In genomic region chr9:112868461-112868860, GRCh38 we compare ENCODE assay signal across 25 cellular contexts. TPM values are rescaled to one million over a fixed set of nuclear protein-coding genes. Genes with fewer than 3 reads are reported as not detected.
DNase-seq lines count a peak whose midpoint lies in the region; ATAC-seq and TF ChIP-seq lines count a peak whose summit lies in the region.
"Had no signal": no experiment of that assay in that cellular context is flagged by ENCODE, and none has a peak within 500 bp of the region (broad histone marks: within the 10 kb centered on the region; RNA-seq: fewer than 3 reads in every experiment).

No MANE protein-coding gene starts in this region.

- TF ChIP-seq CTCF in heart right ventricle (IDR thresholded peaks at IDR 0.05) (no peak), osteoblast (IDR thresholded peaks at IDR 0.05; ENCODE audit: extremely low read depth, low read depth, low read length) (no peak)

- H3K4me1 ChIP-seq in heart right ventricle (peaks cover 0 to 23% (median 0%) of the 10 kb centered on the region in 9 donors), esophagus (ENCODE audit: control insufficient read depth in 2 of 2, insufficient read depth in 2 of 2, low read length in 1 of 2) (peaks cover 0 to 6% of the 10 kb centered on the region in 2 donors), osteoblast (ENCODE audit: insufficient read depth, low read length) (peaks cover 15% of the 10 kb centered on the region)
- H3K4me1 ChIP-seq: adrenal gland, right atrium auricular region had no signal

- H4K20me1 ChIP-seq in osteoblast (ENCODE audit: insufficient read depth, low read length) = no peaks in the 10 kb centered on the region

- intact Hi-C loops in cardiac septum (cut with DNase I) (no loop called here), heart right ventricle (cut with DNase I) (loop anchor here in 1 of 10 donors (10.0 kb wide), 1 partner anchor 1116 kb away; no protein-coding TSS in a partner anchor)
- intact Hi-C loops in activated T-helper 1 cell treated with anti-CD3 and anti-CD28 coated beads, Interleukin-12 subunit alpha, Interleukin-12 subunit beta, Interleukin-2, Interleukin-4 antibody, amounts not matched to agents 30 ng/mL and 10 ng/mL and 1 ng/mL, durations not matched to agents 14 hours and 24 hours and 36 hours (cut with micrococcal nuclease) = no loop called here

- peaks cover 0 to 33% (median 0%) of the 10 kb centered on the region in 9 donors for H3K36me3 ChIP-seq in heart right ventricle
- H3K36me3 ChIP-seq in esophagus (ENCODE audit: control insufficient read depth in 2 of 2, insufficient read depth in 2 of 2, low read length in 1 of 2) = peaks cover 0 to 17% of the 10 kb centered on the region in 2 donors
- H3K36me3 ChIP-seq in osteoblast (ENCODE audit: insufficient read depth, low read length) = peaks cover 11% of the 10 kb centered on the region

- no peaks in the 10 kb centered on the region for H3K79me2 ChIP-seq in osteoblast (ENCODE audit: insufficient read depth, low read length)

- H3K27ac ChIP-seq in heart right ventricle (peak overlapping the region in 1 of 10 donors; percentile 68), esophagus (ENCODE audit: low read depth in 2 of 2, low read length in 1 of 2) (peak overlapping the region; percentile 81 to 83), osteoblast (ENCODE audit: low read depth, low read length) (peak overlapping the region; percentile 68)
- H3K27ac ChIP-seq: adrenal gland, right atrium auricular region had no signal

- 84 to 89% methylated on average over 10 of the region's 10 CpGs for WGBS in heart right ventricle, 2 donors
- WGBS in esophagus, 2 donors = 84 to 86% methylated on average over 10 of the region's 10 CpGs

- peak; percentile 1 for DNase-seq in cardiac septum (ENCODE audit: low spot score)
- no peak for DNase-seq in heart right ventricle
- DNase-seq in osteoblast (ENCODE audit: insufficient read length, low spot score, missing footprints) = no peak
- DNase-seq in ureter (ENCODE audit: low spot score) = no peak
- no peak for DNase-seq in SW480 (ENCODE audit: low spot score)
- no peak for DNase-seq in HCEC 1CT
- no peak for DNase-seq in activated T-helper 1 cell treated with anti-CD3 and anti-CD28 coated beads, Interleukin-12 subunit alpha, Interleukin-12 subunit beta, Interleukin-2, Interleukin-4 antibody, amounts not matched to agents 30 ng/mL and 10 ng/mL and 1 ng/mL, durations not matched to agents 14 hours and 24 hours and 36 hours (ENCODE audit: low spot score)
- DNase-seq: 8988T; activated CD4-positive, alpha-beta T cell treated with anti-CD3 and anti-CD28 coated beads for 48 hours; activated naive CD4-positive, alpha-beta T cell treated with Interleukin-2 at 50 U/mL for 16 hours; adrenal gland; AML-193; DMS53; heart left ventricle; left cardiac atrium; NCI-H146; NCI-H2171; occipital lobe; RPMI8226; stimulated activated naive CD8-positive, alpha-beta T cell treated with anti-CD3 and anti-CD28 coated beads, Interleukin-15, amount 100 ng/mL, for 72 hours; trophoblast cell had no signal

- ATAC-seq in heart right ventricle = no peak

- H3K36me3 Mint-ChIP-seq in activated T-helper 1 cell treated with anti-CD3 and anti-CD28 coated beads, Interleukin-12 subunit alpha, Interleukin-12 subunit beta, Interleukin-2, Interleukin-4 antibody, amounts not matched to agents 30 ng/mL and 10 ng/mL and 1 ng/mL, durations not matched to agents 14 hours and 24 hours and 36 hours (ENCODE audit: low read depth) = peaks cover 4% of the 10 kb centered on the region

- H3K27ac Mint-ChIP-seq in activated T-helper 1 cell treated with anti-CD3 and anti-CD28 coated beads, Interleukin-12 subunit alpha, Interleukin-12 subunit beta, Interleukin-2, Interleukin-4 antibody, amounts not matched to agents 30 ng/mL and 10 ng/mL and 1 ng/mL, durations not matched to agents 14 hours and 24 hours and 36 hours = no peak overlapping the region
- H3K27ac Mint-ChIP-seq: stimulated activated naive CD8-positive, alpha-beta T cell treated with anti-CD3 and anti-CD28 coated beads, Interleukin-15, amount 100 ng/mL, for 72 hours; T-helper 2 cell treated with Interferon-gamma antibody and Interleukin-4, amounts not matched to agents 5 μg/mL and 100 μg/mL, for 36 hours had no signal

- H3K4me1 Mint-ChIP-seq in activated T-helper 1 cell treated with anti-CD3 and anti-CD28 coated beads, Interleukin-12 subunit alpha, Interleukin-12 subunit beta, Interleukin-2, Interleukin-4 antibody, amounts not matched to agents 30 ng/mL and 10 ng/mL and 1 ng/mL, durations not matched to agents 14 hours and 24 hours and 36 hours (ENCODE audit: low read depth) = peaks cover 14% of the 10 kb centered on the region

- no peak overlapping the region for H3K4me3 Mint-ChIP-seq in activated T-helper 1 cell treated with anti-CD3 and anti-CD28 coated beads, Interleukin-12 subunit alpha, Interleukin-12 subunit beta, Interleukin-2, Interleukin-4 antibody, amounts not matched to agents 30 ng/mL and 10 ng/mL and 1 ng/mL, durations not matched to agents 14 hours and 24 hours and 36 hours
- H3K4me3 Mint-ChIP-seq: brain; stimulated activated naive CD8-positive, alpha-beta T cell treated with anti-CD3 and anti-CD28 coated beads, Interleukin-15, amount 100 ng/mL, for 72 hours; T-helper 2 cell treated with Interferon-gamma antibody and Interleukin-4, amounts not matched to agents 5 μg/mL and 100 μg/mL, for 36 hours had no signal

- no peak overlapping the region for H3K4me3 ChIP-seq in heart right ventricle
- H3K4me3 ChIP-seq in esophagus (ENCODE audit: low read depth in 1 of 2, low read length in 2 of 2) = no peak overlapping the region
- H3K4me3 ChIP-seq in osteoblast (ENCODE audit: insufficient read depth, low read length) = no peak overlapping the region
- H3K4me3 ChIP-seq: adrenal gland, heart left ventricle, right atrium auricular region had no signal

- peak overlapping the region; percentile 41 for H3K4me2 ChIP-seq in osteoblast (ENCODE audit: insufficient read depth, low read length)

- H3K9me3 Mint-ChIP-seq in activated T-helper 1 cell treated with anti-CD3 and anti-CD28 coated beads, Interleukin-12 subunit alpha, Interleukin-12 subunit beta, Interleukin-2, Interleukin-4 antibody, amounts not matched to agents 30 ng/mL and 10 ng/mL and 1 ng/mL, durations not matched to agents 14 hours and 24 hours and 36 hours = no peaks in the 10 kb centered on the region
- H3K9me3 Mint-ChIP-seq: brain; stimulated activated naive CD8-positive, alpha-beta T cell treated with anti-CD3 and anti-CD28 coated beads, Interleukin-15, amount 100 ng/mL, for 72 hours; T-helper 2 cell treated with Interferon-gamma antibody and Interleukin-4, amounts not matched to agents 5 μg/mL and 100 μg/mL, for 36 hours had no signal

- no peak overlapping the region for H2AFZ ChIP-seq in osteoblast (ENCODE audit: low read length)

- H3K27me3 Mint-ChIP-seq in activated T-helper 1 cell treated with anti-CD3 and anti-CD28 coated beads, Interleukin-12 subunit alpha, Interleukin-12 subunit beta, Interleukin-2, Interleukin-4 antibody, amounts not matched to agents 30 ng/mL and 10 ng/mL and 1 ng/mL, durations not matched to agents 14 hours and 24 hours and 36 hours (ENCODE audit: insufficient read depth) = no peaks in the 10 kb centered on the region
- H3K27me3 Mint-ChIP-seq: brain; stimulated activated naive CD8-positive, alpha-beta T cell treated with anti-CD3 and anti-CD28 coated beads, Interleukin-15, amount 100 ng/mL, for 72 hours had no signal

- H3K27me3 ChIP-seq in heart right ventricle = no peaks in the 10 kb centered on the region
- no peaks in the 10 kb centered on the region for H3K27me3 ChIP-seq in esophagus (ENCODE audit: control insufficient read depth in 1 of 2, insufficient read depth in 2 of 2, low read length in 2 of 2)
- no peaks in the 10 kb centered on the region for H3K27me3 ChIP-seq in osteoblast (ENCODE audit: insufficient read depth, low read length)
- H3K27me3 ChIP-seq: adrenal gland, heart left ventricle, right atrium auricular region had no signal

- H3K9me3 ChIP-seq in heart right ventricle (no peaks in the 10 kb centered on the region), esophagus (ENCODE audit: control insufficient read depth in 2 of 2, insufficient read depth in 1 of 2, low read depth in 1 of 2, low read length in 1 of 2) (no peaks in the 10 kb centered on the region), osteoblast (ENCODE audit: low read depth, low read length) (no peaks in the 10 kb centered on the region)
- H3K9me3 ChIP-seq: adrenal gland, heart left ventricle, right atrium auricular region had no signal

RNA-seq across cellular contexts. Expression of gene SLC46A2, which starts 22.2 kb away (rescaled TPM):
- total RNA-seq in cardiac septum (0.16 TPM), heart right ventricle (under 1 TPM in 2 of 10 donors, not detected in 8; 0.15 to 0.42 TPM), osteoblast (under 0.01 TPM in 1 of 2 replicates, not detected in the other), ureter (4.2 TPM)
- polyA plus RNA-seq in heart right ventricle (under 1 TPM in 1 of 2 donors, not detected in 1; 0.06 TPM), esophagus (1 to 10 TPM; 1.0 to 1.6 TPM)
- not detected in 2 replicates for total RNA-seq in activated T-helper 1 cell treated with anti-CD3 and anti-CD28 coated beads, Interleukin-12 subunit alpha, Interleukin-12 subunit beta, Interleukin-2, Interleukin-4 antibody, amounts not matched to agents 30 ng/mL and 10 ng/mL and 1 ng/mL, durations not matched to agents 14 hours and 24 hours and 36 hours
- total RNA-seq: left cardiac atrium, occipital lobe had no signal
